In genomic region chr3:186639778-186640472, GRCh38 we compare ENCODE assay signal across 30 cellular contexts. TPM values are rescaled to one million over a fixed set of nuclear protein-coding genes. Genes with fewer than 3 reads are reported as not detected.
DNase-seq lines count a peak whose midpoint lies in the region; ATAC-seq and TF ChIP-seq lines count a peak whose summit lies in the region.
"Had no signal": no experiment of that assay in that cellular context is flagged by ENCODE, and none has a peak within 500 bp of the region (broad histone marks: within the 10 kb centered on the region; RNA-seq: fewer than 3 reads in every experiment).

TSS of gene FETUB (plus strand) at chr3:186640399. CDS start at chr3:186640461, 62 bp downstream.

- H3F3A ChIP-seq in GM23338 (replicated peaks; ENCODE audit: low read depth): no peaks in the 10 kb centered on the region

- H4K20me1 ChIP-seq in GM23338 (replicated peaks; ENCODE audit: insufficient read depth): no peaks in the 10 kb centered on the region

- POLR2A ChIA-PET in naive thymus-derived CD4-positive, alpha-beta T cell (lab: Charles Lee): interaction anchor here (0.6 kb wide), 1 partner anchor 60 kb away, joined by 6 read pairs; no protein-coding TSS in a partner anchor

- H3K36me3 Mint-ChIP-seq in GM23338 (ENCODE audit: low read depth): no peaks in the 10 kb centered on the region
- no peaks in the 10 kb centered on the region for H3K36me3 Mint-ChIP-seq in glutamatergic neuron (ENCODE audit: unreplicated experiment)
- H3K36me3 Mint-ChIP-seq in osteocyte (ENCODE audit: unreplicated experiment): no peaks in the 10 kb centered on the region
- H3K36me3 Mint-ChIP-seq in naive thymus-derived CD4-positive, alpha-beta T cell: no peaks in the 10 kb centered on the region
- H3K36me3 Mint-ChIP-seq: activated CD8-positive, alpha-beta memory T cell treated with anti-CD3 and anti-CD28 coated beads, Interleukin-2, amount 10 ng/mL, durations not matched to agents 7 days and 5 days had no signal

- H2AFZ ChIP-seq in GM23338: peak within 1 kb of the TSS; percentile 96

- no peaks in the 10 kb centered on the region for H3K27me3 ChIP-seq in GM23338 (ENCODE audit: insufficient read depth)
- no peaks in the 10 kb centered on the region for H3K27me3 ChIP-seq in RWPE2 (ENCODE audit: insufficient read depth, poor library complexity, severe bottlenecking)
- H3K27me3 ChIP-seq in naive thymus-derived CD4-positive, alpha-beta T cell (ENCODE audit: control insufficient read depth in 2 of 2, insufficient read depth in 2 of 2, low read length in 2 of 2): peaks cover 0 to 3% of the 10 kb centered on the region in 2 donors
- H3K27me3 ChIP-seq: brain microvascular endothelial cell, pancreas, transverse colon had no signal

- H3K27me3 Mint-ChIP-seq in GM23338 (ENCODE audit: insufficient read depth, low read depth, poor library complexity) (peaks cover 3% of the 10 kb centered on the region), glutamatergic neuron (ENCODE audit: unreplicated experiment) (peaks cover 1% of the 10 kb centered on the region), osteocyte (ENCODE audit: unreplicated experiment) (peaks cover 37% of the 10 kb centered on the region)
- peaks cover 0 to 30% (median 9%) of the 10 kb centered on the region in 5 donors for H3K27me3 Mint-ChIP-seq in naive thymus-derived CD4-positive, alpha-beta T cell

- H3K36me3 ChIP-seq in GM23338 (ENCODE audit: insufficient read depth) (no peaks in the 10 kb centered on the region), RWPE2 (ENCODE audit: low read depth) (no peaks in the 10 kb centered on the region)
- H3K36me3 ChIP-seq in naive thymus-derived CD4-positive, alpha-beta T cell (ENCODE audit: control insufficient read depth in 2 of 3, insufficient read depth in 3 of 3, low read length in 3 of 3): no peaks in the 10 kb centered on the region
- H3K36me3 ChIP-seq: adrenal gland, brain microvascular endothelial cell, esophagus muscularis mucosa, gastrocnemius medialis, pancreas, transverse colon, WERI-Rb-1 had no signal

- no peak within 1 kb of the TSS for H3K4me3 Mint-ChIP-seq in GM23338
- peak within 1 kb of the TSS; percentile 9 for H3K4me3 Mint-ChIP-seq in glutamatergic neuron (ENCODE audit: unreplicated experiment)
- H3K4me3 Mint-ChIP-seq in osteocyte (ENCODE audit: unreplicated experiment): no peak within 1 kb of the TSS
- no peak within 1 kb of the TSS for H3K4me3 Mint-ChIP-seq in naive thymus-derived CD4-positive, alpha-beta T cell
- H3K4me3 Mint-ChIP-seq: activated CD4-positive, alpha-beta T cell treated with anti-CD3 and anti-CD28 coated beads, Interleukin-2, amount 10 ng/mL, durations not matched to agents 7 days and 5 days; activated CD8-positive, alpha-beta memory T cell treated with anti-CD3 and anti-CD28 coated beads, Interleukin-2, amount 10 ng/mL, durations not matched to agents 7 days and 5 days; activated T-cell treated with anti-CD3 and anti-CD28 coated beads, Interleukin-2, amount 50 U/mL, for 72 hours; CD4-positive, alpha-beta T cell; stimulated activated naive CD8-positive, alpha-beta T cell treated with anti-CD3 and anti-CD28 coated beads, Interleukin-15, amount 100 ng/mL, for 72 hours had no signal

- ATAC-seq in GM23338 (no peak), RWPE2 (ENCODE audit: low read depth) (peak; percentile 11; the same call in 2 of the 3 replicates), HG03460 (IDR thresholded peaks at IDR 0.05; ENCODE audit: unreplicated experiment) (no peak)
- ATAC-seq in naive thymus-derived CD4-positive, alpha-beta T cell: no peak
- ATAC-seq: activated CD8-positive, alpha-beta memory T cell treated with anti-CD3 and anti-CD28 coated beads, Interleukin-2, amount 10 ng/mL, durations not matched to agents 7 days and 5 days; activated T-cell treated with anti-CD3 and anti-CD28 coated beads, Interleukin-2, amount 50 U/mL, for 72 hours; gastrocnemius medialis; stimulated activated naive CD8-positive, alpha-beta T cell treated with anti-CD3 and anti-CD28 coated beads, Interleukin-15, amount 100 ng/mL, for 72 hours had no signal

- peak within 1 kb of the TSS; percentile 53; the same call in 1 of the 2 replicates for H3K4me2 ChIP-seq in GM23338

- H3K4me3 ChIP-seq in GM23338 (no peak within 1 kb of the TSS), RWPE2 (ENCODE audit: severe bottlenecking) (no peak within 1 kb of the TSS)
- no peak within 1 kb of the TSS for H3K4me3 ChIP-seq in naive thymus-derived CD4-positive, alpha-beta T cell (ENCODE audit: low read length)
- H3K4me3 ChIP-seq: adrenal gland, esophagus muscularis mucosa, gastrocnemius medialis, pancreas, transverse colon had no signal

- intact Hi-C loops in naive thymus-derived CD4-positive, alpha-beta T cell (cut with micrococcal nuclease): no loop called here

- no peak within 1 kb of the TSS for H3K27ac Mint-ChIP-seq in GM23338
- no peak within 1 kb of the TSS for H3K27ac Mint-ChIP-seq in glutamatergic neuron (ENCODE audit: unreplicated experiment)
- peak within 1 kb of the TSS; percentile 39 for H3K27ac Mint-ChIP-seq in osteocyte (ENCODE audit: unreplicated experiment)
- H3K27ac Mint-ChIP-seq in naive thymus-derived CD4-positive, alpha-beta T cell: no peak within 1 kb of the TSS
- H3K27ac Mint-ChIP-seq: activated CD4-positive, alpha-beta T cell treated with anti-CD3 and anti-CD28 coated beads, Interleukin-2, amount 10 ng/mL, durations not matched to agents 7 days and 5 days; activated CD8-positive, alpha-beta memory T cell treated with anti-CD3 and anti-CD28 coated beads, Interleukin-2, amount 10 ng/mL, durations not matched to agents 7 days and 5 days; activated T-cell treated with anti-CD3 and anti-CD28 coated beads, Interleukin-2, amount 50 U/mL, for 72 hours; CD4-positive, alpha-beta T cell had no signal

- H3K9me3 Mint-ChIP-seq in GM23338 (no peaks in the 10 kb centered on the region), glutamatergic neuron (ENCODE audit: unreplicated experiment) (peaks cover 2% of the 10 kb centered on the region), osteocyte (ENCODE audit: unreplicated experiment) (no peaks in the 10 kb centered on the region)
- H3K9me3 Mint-ChIP-seq in naive thymus-derived CD4-positive, alpha-beta T cell: peaks cover 0 to 3% (median 0%) of the 10 kb centered on the region in 11 donors
- H3K9me3 Mint-ChIP-seq: activated CD4-positive, alpha-beta T cell treated with anti-CD3 and anti-CD28 coated beads, Interleukin-2, amount 10 ng/mL, durations not matched to agents 7 days and 5 days; activated T-cell treated with anti-CD3 and anti-CD28 coated beads, Interleukin-2, amount 50 U/mL, for 72 hours; CD4-positive, alpha-beta T cell; stimulated activated naive CD8-positive, alpha-beta T cell treated with anti-CD3 and anti-CD28 coated beads, Interleukin-15, amount 100 ng/mL, for 72 hours had no signal

- peaks cover 33% of the 10 kb centered on the region for H3K4me1 ChIP-seq in GM23338 (ENCODE audit: insufficient read depth)
- peaks cover 20% of the 10 kb centered on the region for H3K4me1 ChIP-seq in RWPE2 (ENCODE audit: insufficient read depth, poor library complexity, severe bottlenecking)
- H3K4me1 ChIP-seq in naive thymus-derived CD4-positive, alpha-beta T cell (ENCODE audit: control insufficient read depth in 2 of 2, insufficient read depth in 2 of 2, low read length in 2 of 2): no peaks in the 10 kb centered on the region
- H3K4me1 ChIP-seq: adrenal gland, gastrocnemius medialis, pancreas had no signal

- DNase-seq in GM23338 (ENCODE audit: low spot score): no peak
- no peak for DNase-seq in RWPE2 (ENCODE audit: low spot score)
- no peak for DNase-seq in glutamatergic neuron
- DNase-seq in osteocyte (ENCODE audit: extremely low spot score, unreplicated experiment): no peak
- DNase-seq in naive thymus-derived CD4-positive, alpha-beta T cell: no peak
- DNase-seq in GM13977 (ENCODE audit: low spot score): no peak
- DNase-seq in GDM1 (lab: John Stamatoyannopoulos, UW): no peak
- DNase-seq: activated CD4-positive, alpha-beta T cell treated with anti-CD3 and anti-CD28 coated beads, Interleukin-2, amount 10 ng/mL, durations not matched to agents 7 days and 5 days; activated CD8-positive, alpha-beta memory T cell treated with anti-CD3 and anti-CD28 coated beads, Interleukin-2, amount 10 ng/mL, durations not matched to agents 7 days and 5 days; activated naive CD4-positive, alpha-beta T cell treated with Interleukin-2 at 50 U/mL for 16 hours; activated T-cell treated with anti-CD3 and anti-CD28 coated beads, Interleukin-2, amount 50 U/mL, for 72 hours; adrenal gland; CD4-positive, alpha-beta T cell; DMS 273 treated with DMSO at 0.1 percent for 48 hours; effector memory CD4-positive, alpha-beta T cell; gastrocnemius medialis; NCI-H2171; NCI-H524 treated with DMSO at 0.1 percent for 48 hours; pancreas; stimulated activated CD4-positive, alpha-beta T cell treated with anti-CD3 and anti-CD28 coated beads, Interleukin-15, amount 100 ng/mL, for 24 hours; stimulated activated naive CD8-positive, alpha-beta T cell treated with anti-CD3 and anti-CD28 coated beads, Interleukin-15, amount 100 ng/mL, for 72 hours; T-helper 9 cell; transverse colon; WERI-Rb-1 had no signal

- H3K4me1 Mint-ChIP-seq in GM23338: peaks cover 29% of the 10 kb centered on the region
- peaks cover 7% of the 10 kb centered on the region for H3K4me1 Mint-ChIP-seq in glutamatergic neuron (ENCODE audit: low read depth, unreplicated experiment)
- peaks cover 12% of the 10 kb centered on the region for H3K4me1 Mint-ChIP-seq in osteocyte (ENCODE audit: unreplicated experiment)
- peaks cover 0 to 35% (median 0%) of the 10 kb centered on the region in 7 donors for H3K4me1 Mint-ChIP-seq in naive thymus-derived CD4-positive, alpha-beta T cell
- H3K4me1 Mint-ChIP-seq: activated CD4-positive, alpha-beta T cell treated with anti-CD3 and anti-CD28 coated beads, Interleukin-2, amount 10 ng/mL, durations not matched to agents 7 days and 5 days had no signal

- TF ChIP-seq CTCF in GM23338 (conservative IDR thresholded peaks at IDR 0.05; ENCODE audit: low read depth in 2 of 2) (no peak), RWPE2 (IDR thresholded peaks at IDR 0.05; ENCODE audit: poor library complexity, severe bottlenecking) (no peak), glutamatergic neuron (IDR thresholded peaks at IDR 0.05; ENCODE audit: partially characterized antibody, unreplicated experiment) (no peak), osteocyte (IDR thresholded peaks at IDR 0.05) (no peak), GM13977 (IDR thresholded peaks at IDR 0.05; ENCODE audit: extremely low read depth, insufficient read depth, missing control alignments) (no peak)

- H3K79me2 ChIP-seq in GM23338 (replicated peaks; ENCODE audit: insufficient read depth): no peaks in the 10 kb centered on the region

- H3K27ac ChIP-seq in GM23338 (ENCODE audit: low read depth) (no peak within 1 kb of the TSS), RWPE2 (ENCODE audit: poor library complexity, severe bottlenecking) (peak within 1 kb of the TSS; percentile 48)
- H3K27ac ChIP-seq in naive thymus-derived CD4-positive, alpha-beta T cell (ENCODE audit: low read depth, low read length): no peak within 1 kb of the TSS
- H3K27ac ChIP-seq: adrenal gland, brain microvascular endothelial cell, esophagus muscularis mucosa, gastrocnemius medialis, pancreas, WERI-Rb-1 had no signal

- no peaks in the 10 kb centered on the region for H3K9me2 ChIP-seq in GM23338 (ENCODE audit: insufficient read depth)

- no peaks in the 10 kb centered on the region for H3K9me3 ChIP-seq in RWPE2 (ENCODE audit: severe bottlenecking)
- H3K9me3 ChIP-seq in naive thymus-derived CD4-positive, alpha-beta T cell (ENCODE audit: control insufficient read depth in 2 of 3, low read length in 3 of 3): no peaks in the 10 kb centered on the region
- H3K9me3 ChIP-seq: adrenal gland, esophagus muscularis mucosa, gastrocnemius medialis, pancreas, transverse colon had no signal

- in situ Hi-C loops in GM13977 (cut with MboI; ENCODE audit: low pct_unique_long_range_greater_than_20kb, low sequenced_read_pairs, unreplicated experiment): no loop called here

- CTCF ChIA-PET in naive thymus-derived CD4-positive, alpha-beta T cell (lab: Charles Lee): no interaction called here

RNA-seq across cellular contexts. Expression of gene FETUB, which starts in this region (rescaled TPM):
- not detected in 2 replicates for total RNA-seq in GM23338 (2014; rRNA removed; shearing (Covaris generic))
- 0.26 TPM in 1 of 2 replicates, not detected in the other for polyA plus RNA-seq in GM23338 (2016; fragmentation: Nextera tagmentation; extraction: Ambion mirVana)
- total RNA-seq in glutamatergic neuron (ENCODE audit: unreplicated experiment) (not detected), osteocyte (not detected in 2 replicates)
- total RNA-seq in naive thymus-derived CD4-positive, alpha-beta T cell: not detected
- polyA plus RNA-seq in naive thymus-derived CD4-positive, alpha-beta T cell: not detected
- total RNA-seq: activated CD4-positive, alpha-beta T cell treated with anti-CD3 and anti-CD28 coated beads, Interleukin-2, amount 10 ng/mL, durations not matched to agents 7 days and 5 days; activated CD8-positive, alpha-beta memory T cell treated with anti-CD3 and anti-CD28 coated beads, Interleukin-2, amount 10 ng/mL, durations not matched to agents 7 days and 5 days; activated T-cell treated with anti-CD3 and anti-CD28 coated beads, Interleukin-2, amount 50 U/mL, for 72 hours; adrenal gland; CD4-positive, alpha-beta T cell; esophagus muscularis mucosa; gastrocnemius medialis; lung microvascular endothelial cell; myocyte; pancreas; right cardiac atrium; transverse colon had no signal
- polyA plus RNA-seq: adrenal gland, pancreas had no signal
